ENCODE assay signal across 20 cellular contexts in the genomic region with DNA sequence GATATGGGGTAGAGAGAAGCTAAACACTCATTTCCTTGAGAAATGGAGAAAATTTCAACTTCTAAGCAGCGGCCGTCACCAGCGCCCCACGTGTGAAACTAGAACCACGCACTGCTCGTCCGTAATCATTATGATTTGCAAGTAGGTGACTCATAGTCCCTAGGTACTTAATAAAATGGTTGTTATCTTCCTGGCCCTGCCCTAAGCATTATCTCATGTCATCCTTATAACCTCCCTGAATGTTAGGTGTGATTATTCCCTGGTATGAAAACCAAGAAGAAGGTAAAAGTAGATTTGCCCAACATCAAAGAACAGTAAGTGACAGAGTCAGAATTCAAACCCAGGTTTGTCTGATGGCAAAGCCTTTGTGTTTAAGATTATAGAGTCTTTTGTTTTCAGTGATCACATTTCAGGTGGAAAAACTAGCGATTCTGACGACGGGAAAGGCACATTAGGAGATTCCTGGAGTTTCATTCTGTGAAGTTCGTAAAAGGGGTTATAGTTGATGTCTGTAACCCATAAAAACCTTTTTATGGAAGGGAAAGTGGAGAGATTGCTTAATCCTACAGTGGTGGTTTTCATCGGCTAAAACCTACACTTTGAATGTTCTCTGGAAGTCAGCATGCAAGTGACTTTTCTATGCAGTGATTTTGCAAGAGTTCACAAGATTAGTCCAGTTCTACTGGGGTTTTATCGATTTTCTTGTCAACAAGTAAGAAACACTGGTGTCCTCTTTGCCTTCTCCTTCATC.
"Had no signal": no experiment of that assay in that cellular context is flagged by ENCODE, and none has a peak within 500 bp of the region (broad histone marks: within the 10 kb centered on the region; RNA-seq: fewer than 3 reads in every experiment).

No MANE protein-coding gene starts in this region.

- H3K9me3 Mint-ChIP-seq: activated naive CD8-positive, alpha-beta T cell treated with anti-CD3 and anti-CD28 coated beads, Interleukin-2, amount 10 ng/mL, durations not matched to agents 7 days and 5 days; natural killer cell had no signal

- H3K4me1 Mint-ChIP-seq: activated CD4-positive, alpha-beta T cell treated with anti-CD3 and anti-CD28 coated beads for 36 hours; activated CD8-positive, alpha-beta memory T cell treated with anti-CD3 and anti-CD28 coated beads, Interleukin-2, amount 10 ng/mL, durations not matched to agents 7 days and 5 days; activated naive CD8-positive, alpha-beta T cell treated with anti-CD3 and anti-CD28 coated beads, Interleukin-2, amount 10 ng/mL, durations not matched to agents 7 days and 5 days; natural killer cell had no signal

- H3K36me3 Mint-ChIP-seq: activated CD8-positive, alpha-beta memory T cell treated with anti-CD3 and anti-CD28 coated beads, Interleukin-2, amount 10 ng/mL, durations not matched to agents 7 days and 5 days; activated naive CD8-positive, alpha-beta T cell treated with anti-CD3 and anti-CD28 coated beads, Interleukin-2, amount 10 ng/mL, durations not matched to agents 7 days and 5 days; natural killer cell had no signal

- H3K27ac Mint-ChIP-seq: activated CD4-positive, alpha-beta T cell treated with anti-CD3 and anti-CD28 coated beads for 36 hours; activated CD8-positive, alpha-beta memory T cell treated with anti-CD3 and anti-CD28 coated beads, Interleukin-2, amount 10 ng/mL, durations not matched to agents 7 days and 5 days; activated naive CD8-positive, alpha-beta T cell treated with anti-CD3 and anti-CD28 coated beads, Interleukin-2, amount 10 ng/mL, durations not matched to agents 7 days and 5 days; natural killer cell; WTC11 had no signal

- H3K4me1 ChIP-seq: colonic mucosa, thyroid gland had no signal

- H3K36me3 ChIP-seq: brain microvascular endothelial cell, colonic mucosa, pancreas, thyroid gland had no signal

- FAIRE-seq: frontal cortex, keratinocyte, pancreas, TTC549 had no signal

- H3K9me3 ChIP-seq: colonic mucosa, pancreas, thyroid gland had no signal

- H3K27me3 Mint-ChIP-seq: activated CD8-positive, alpha-beta memory T cell treated with anti-CD3 and anti-CD28 coated beads, Interleukin-2, amount 10 ng/mL, durations not matched to agents 7 days and 5 days; activated naive CD8-positive, alpha-beta T cell treated with anti-CD3 and anti-CD28 coated beads, Interleukin-2, amount 10 ng/mL, durations not matched to agents 7 days and 5 days had no signal

- ATAC-seq: activated CD4-positive, alpha-beta T cell treated with anti-CD3 and anti-CD28 coated beads for 36 hours; activated CD8-positive, alpha-beta memory T cell treated with anti-CD3 and anti-CD28 coated beads, Interleukin-2, amount 10 ng/mL, durations not matched to agents 7 days and 5 days; natural killer cell; pancreas; WTC11 had no signal

- H3K27me3 ChIP-seq: brain microvascular endothelial cell, colonic mucosa, pancreas, thyroid gland had no signal

- H3K4me3 ChIP-seq: colonic mucosa, lung, pancreas, thyroid gland had no signal

- H3K4me3 Mint-ChIP-seq: activated CD4-positive, alpha-beta T cell treated with anti-CD3 and anti-CD28 coated beads for 36 hours; activated CD8-positive, alpha-beta memory T cell treated with anti-CD3 and anti-CD28 coated beads, Interleukin-2, amount 10 ng/mL, durations not matched to agents 7 days and 5 days; activated naive CD8-positive, alpha-beta T cell treated with anti-CD3 and anti-CD28 coated beads, Interleukin-2, amount 10 ng/mL, durations not matched to agents 7 days and 5 days; natural killer cell; WTC11 had no signal

- H3K27ac ChIP-seq: brain microvascular endothelial cell, colonic mucosa, pancreas, thyroid gland had no signal

- DNase-seq: activated CD4-positive, alpha-beta T cell treated with anti-CD3 and anti-CD28 coated beads for 36 hours; activated CD4-positive, alpha-beta T cell treated with anti-CD3 and anti-CD28 coated beads, Interleukin-2, amount 50 U/mL, for 48 hours; activated CD8-positive, alpha-beta memory T cell treated with anti-CD3 and anti-CD28 coated beads, Interleukin-2, amount 10 ng/mL, durations not matched to agents 7 days and 5 days; activated naive CD4-positive, alpha-beta T cell; activated naive CD8-positive, alpha-beta T cell treated with anti-CD3 and anti-CD28 coated beads, Interleukin-2, amount 10 ng/mL, durations not matched to agents 7 days and 5 days; anterior cingulate cortex; brain microvascular endothelial cell; central memory CD4-positive, alpha-beta T cell; colonic mucosa; erythroblast; natural killer cell; pancreas; stimulated activated CD4-positive, alpha-beta T cell treated with anti-CD3 and anti-CD28 coated beads, Interleukin-2, amount 100 ng/mL, for 24 hours; stimulated activated naive CD4-positive, alpha-beta T cell treated with Interleukin-2 at 50 U/mL for 16 hours; thyroid gland had no signal
